In the genomic region with DNA sequence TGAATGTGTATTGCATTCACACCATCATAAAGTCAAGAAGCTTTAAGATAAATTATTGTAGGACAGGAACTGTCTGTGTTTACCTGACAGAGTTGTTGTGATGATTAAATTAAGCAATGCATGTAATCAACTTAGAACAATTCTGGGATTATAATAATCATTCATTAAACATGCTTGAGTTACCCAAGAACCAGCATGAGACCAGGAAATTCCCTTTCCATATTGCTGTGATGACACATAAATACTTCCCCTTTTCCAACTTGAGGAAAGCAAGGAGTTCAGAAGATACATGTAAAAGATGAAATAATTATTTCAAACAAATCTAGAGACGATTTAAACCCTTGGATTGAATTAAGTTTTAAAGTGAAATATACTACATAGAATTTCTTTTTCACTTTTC, we compare ENCODE assay signal across 19 cellular contexts.
A peak's percentile ranks its signal among the peaks of the same experiment; 100 is the strongest.
DNase-seq lines count a peak whose midpoint lies in the region; ATAC-seq and TF ChIP-seq lines count a peak whose summit lies in the region.
"Had no signal": no experiment of that assay in that cellular context is flagged by ENCODE, and none has a peak within 500 bp of the region (broad histone marks: within the 10 kb centered on the region; RNA-seq: fewer than 3 reads in every experiment).

No MANE protein-coding gene starts in this region.

- no peak for ATAC-seq in DND-41 (ENCODE audit: insufficient read depth, low read depth)
- no peak for ATAC-seq in activated CD4-positive, CD25-positive, alpha-beta regulatory T cell treated with anti-CD3 and anti-CD28 coated beads, Interleukin-2, amount 50 U/mL, for 24 hours
- ATAC-seq: K562, Panc1 had no signal

- H3K79me2 ChIP-seq in DND-41 (ENCODE audit: insufficient read depth, low read length), result no peaks in the 10 kb centered on the region

- no peaks in the 10 kb centered on the region for H4K20me1 ChIP-seq in DND-41 (ENCODE audit: insufficient read depth, low read length)

- no peak for DNase-seq in DND-41
- peak; percentile 18 for DNase-seq in NB4 (ENCODE audit: low read depth)
- DNase-seq in dermis blood vessel endothelial cell, result peak; percentile 41
- DNase-seq in kidney tubule cell (ENCODE audit: low spot score), result peak; percentile 48
- DNase-seq in DMS53 (lab: John Stamatoyannopoulos, UW), result no peak
- no peak for DNase-seq in hippocampal formation (lab: John Stamatoyannopoulos, UW)
- DNase-seq in GM19240 (ENCODE audit: insufficient read length, low spot score), result no peak
- DNase-seq: GM23248, H9, HFFc6, NCI-H1105, NCI-H146, NCI-H2029, NCI-H2227 treated with DMSO at 0.1 percent for 48 hours, NCI-H510A, SIG-M5 had no signal

- no peak for TF ChIP-seq CTCF in DND-41 (IDR thresholded peaks at IDR 0.05; ENCODE audit: borderline replicate concordance, extremely low read depth, low read length, poor library complexity, severe bottlenecking)
- TF ChIP-seq CTCF in NB4 (IDR thresholded peaks at IDR 0.05; ENCODE audit: low read depth, low read length), result no peak

- H3K36me3 ChIP-seq in DND-41 (ENCODE audit: insufficient read depth, low read length), result no peaks in the 10 kb centered on the region

- H3K4me3 ChIP-seq in DND-41 (ENCODE audit: low read depth in 1 of 2, low read length in 2 of 2) (no peak overlapping the region), NB4 (ENCODE audit: low read depth, low read length) (no peak overlapping the region)
- H3K4me3 ChIP-seq: GM23248, K562 had no signal

- no peak overlapping the region for H2AFZ ChIP-seq in DND-41 (ENCODE audit: low read depth, low read length)
- H2AFZ ChIP-seq: GM23248 had no signal

- H3K9me3 ChIP-seq in DND-41 (ENCODE audit: insufficient read depth, low read length, severe bottlenecking), result no peaks in the 10 kb centered on the region

- no peak overlapping the region for H3K4me2 ChIP-seq in DND-41 (ENCODE audit: insufficient read depth, low read length)

- TF ChIP-seq POLR2A in NB4 (IDR thresholded peaks at IDR 0.05; ENCODE audit: extremely low read depth, insufficient read length), result no peak

- 0 out of 2 replicates have a peak overlapping the region, but pooled peaks have one; percentile 30 for H3K27ac ChIP-seq in DND-41 (ENCODE audit: low read length)
- H3K27ac ChIP-seq: GM23248 had no signal

- H3K4me1 ChIP-seq in DND-41 (ENCODE audit: insufficient read depth, low read length), result peaks cover 26% of the 10 kb centered on the region

- no peaks in the 10 kb centered on the region for H3K27me3 ChIP-seq in DND-41 (ENCODE audit: insufficient read depth, low read length, poor library complexity)

- H3K9ac ChIP-seq in DND-41 (ENCODE audit: low read depth, low read length), result no peak overlapping the region
- H3K9ac ChIP-seq: GM23248 had no signal

Comparison
In these comparisons a context has a peak if more than half of its experiments do, and no peak if none do; other contexts are left out.
1. DNase-seq: peak in NB4 (single experiment), dermis blood vessel endothelial cell (single experiment) and kidney tubule cell (single experiment); none in DND-41 (single experiment), DMS53 (single experiment), hippocampal formation (0 of 2) and GM19240 (single experiment).